Comparison of ENCODE assay signal across 8 cellular contexts in genomic region chr6:52574709-52575489, GRCh38. TPM values are rescaled to one million over a fixed set of nuclear protein-coding genes. Genes with fewer than 3 reads are reported as not detected.
DNase-seq lines count a peak whose midpoint lies in the region; ATAC-seq, FAIRE-seq and TF ChIP-seq lines count a peak whose summit lies in the region.

No MANE protein-coding gene starts in this region.

- H3K4me3 ChIP-seq in dorsolateral prefrontal cortex, result peak overlapping the region in 39 of 59 donors; percentile 7 to 94 (median 82)

- intact Hi-C loops in dorsolateral prefrontal cortex (cut with DNase I), result loop anchor here (5.0 to 10.0 kb wide), 3 partner anchors 58 to 90 kb away; no protein-coding TSS in a partner anchor

- no peaks in the 10 kb centered on the region for H3K9me3 Mint-ChIP-seq in nephron

- H3K4me3 Mint-ChIP-seq in nephron, result peak overlapping the region; percentile 85 to 91 (median 90)

- peaks cover 69% of the 10 kb centered on the region for H3K4me1 Mint-ChIP-seq in nephron

- H3K27me3 ChIP-seq in dorsolateral prefrontal cortex, result no peaks in the 10 kb centered on the region

- TF ChIP-seq CTCF in dorsolateral prefrontal cortex (IDR thresholded peaks at IDR 0.05 in 54 of 56, conservative IDR thresholded peaks at IDR 0.05 in 2 of 56; ENCODE audit: low read depth in 1 of 56, partially characterized antibody in 56 of 56) (no peak), nephron (IDR thresholded peaks at IDR 0.05; ENCODE audit: unreplicated experiment in 3 of 3) (no peak)

- peak; percentile 50 for ATAC-seq in GM19452 (IDR thresholded peaks at IDR 0.05; ENCODE audit: unreplicated experiment)
- peak; percentile 55 for ATAC-seq in HG03520 (IDR thresholded peaks at IDR 0.05; ENCODE audit: unreplicated experiment)

- H3K27ac ChIP-seq in dorsolateral prefrontal cortex, result peak overlapping the region in 31 of 59 donors; percentile 10 to 98 (median 71)

- peak overlapping the region; percentile 79 to 91 (median 86) for H3K27ac Mint-ChIP-seq in nephron

- FAIRE-seq in urothelium cell line (lab: Jason Lieb, UNC), result no peak

- DNase-seq in AG08396 (ENCODE audit: low spot score), result peak; percentile 76
- DNase-seq in activated CD4-positive, CD25-positive, alpha-beta regulatory T cell treated with anti-CD3 and anti-CD28 coated beads, Interleukin-2, amount 50 U/mL, for 16 hours (ENCODE audit: low read depth, low spot score), result peak; percentile 23
- no peak for DNase-seq in dorsolateral prefrontal cortex
- DNase-seq in urothelium cell line (ENCODE audit: low spot score), result peak; percentile 64
- no peak for DNase-seq in Ammon's horn (ENCODE audit: low spot score)

- H3K36me3 Mint-ChIP-seq in nephron (ENCODE audit: low read depth), result peaks cover 4% of the 10 kb centered on the region

- H3K27me3 Mint-ChIP-seq in nephron (ENCODE audit: low read depth), result no peaks in the 10 kb centered on the region

RNA-seq across cellular contexts. Expression of gene TRAM2, which starts 2.0 kb away (rescaled TPM):
- total RNA-seq in dorsolateral prefrontal cortex, result 1 to 10 TPM; 2.9 to 8.9 (median 5.2) TPM

Comparison
In these comparisons a context has a peak if more than half of its experiments do, and no peak if none do; other contexts are left out.
1. DNase-seq: peak in AG08396 (single experiment), activated CD4-positive, CD25-positive, alpha-beta regulatory T cell treated with anti-CD3 and anti-CD28 coated beads, Interleukin-2, amount 50 U/mL, for 16 hours (single experiment) and urothelium cell line (single experiment); none in dorsolateral prefrontal cortex (0 of 10) and Ammon's horn (single experiment).